ENCODE assay signal across 7 cellular contexts in genomic region chr9:233708-234107, GRCh38. TPM values are rescaled to one million over a fixed set of nuclear protein-coding genes. Genes with fewer than 3 reads are reported as not detected.
A peak's percentile ranks its signal among the peaks of the same experiment; 100 is the strongest.
DNase-seq lines count a peak whose midpoint lies in the region; ATAC-seq, FAIRE-seq and TF ChIP-seq lines count a peak whose summit lies in the region.
"Not testable (repeated sequence)": the region's sequence is repeated elsewhere in the genome, so short reads cannot be mapped to it uniquely, and the experiment has no call there.
"Had no signal": no experiment of that assay in that cellular context is flagged by ENCODE, and none has a peak within 500 bp of the region (broad histone marks: within the 10 kb centered on the region; RNA-seq: fewer than 3 reads in every experiment).

No MANE protein-coding gene starts in this region.

- H3K4me3 ChIP-seq in K562: not testable (repeated sequence)

- CTCF ChIA-PET in K562 (lab: Yijun Ruan, JAX; ENCODE audit: low intra/inter-chr PET ratio): not testable (repeated sequence)

- peaks cover 30 to 43% of the 10 kb centered on the region in 2 donors for H3K36me3 Mint-ChIP-seq in CD14-positive monocyte
- H3K36me3 Mint-ChIP-seq in activated CD4-positive, alpha-beta T cell treated with anti-CD3 and anti-CD28 coated beads, Interleukin-2, amount 10 ng/mL, durations not matched to agents 24 days and 14 days (ENCODE audit: low read depth): peaks cover 35% of the 10 kb centered on the region
- peaks cover 60% of the 10 kb centered on the region for H3K36me3 Mint-ChIP-seq in activated naive CD8-positive, alpha-beta T cell treated with anti-CD3 and anti-CD28 coated beads, Interleukin-2, amount 10 ng/mL, durations not matched to agents 7 days and 5 days

- BruUV-seq in K562 (replicated peaks; lab: Mats Ljungman, UMichigan): not testable (repeated sequence)

- not testable (repeated sequence) for TF ChIP-seq CTCF in CD14-positive monocyte (IDR thresholded peaks at IDR 0.05); K562 (IDR thresholded peaks at IDR 0.05 in 2 of 3, conservative IDR thresholded peaks at IDR 0.05 in 1 of 3; ENCODE audit: insufficient read depth in 2 of 3, low read depth in 1 of 3, low read length in 3 of 3)

- not testable (repeated sequence) for TF ChIP-seq POLR2A in K562 (conservative IDR thresholded peaks at IDR 0.05)

- DNase-seq in CD14-positive monocyte (ENCODE audit: low spot score); activated naive CD8-positive, alpha-beta T cell treated with anti-CD3 and anti-CD28 coated beads, Interleukin-2, amount 10 ng/mL, durations not matched to agents 7 days and 5 days; K562 (ENCODE audit: extremely low read depth in 1 of 4, low spot score in 3 of 4): not testable (repeated sequence)
- DNase-seq in activated CD4-positive, alpha-beta T cell treated with anti-CD3 and anti-CD28 coated beads, Interleukin-2, amount 10 ng/mL, durations not matched to agents 24 days and 14 days: peak; percentile 17

- not testable (repeated sequence) for H2AFZ ChIP-seq in K562 (ENCODE audit: low read depth, low read length)

- peaks cover 43% of the 10 kb centered on the region for H3K4me1 Mint-ChIP-seq in CD14-positive monocyte
- peaks cover 19% of the 10 kb centered on the region for H3K4me1 Mint-ChIP-seq in activated CD4-positive, alpha-beta T cell treated with anti-CD3 and anti-CD28 coated beads, Interleukin-2, amount 10 ng/mL, durations not matched to agents 24 days and 14 days
- H3K4me1 Mint-ChIP-seq in activated naive CD8-positive, alpha-beta T cell treated with anti-CD3 and anti-CD28 coated beads, Interleukin-2, amount 10 ng/mL, durations not matched to agents 7 days and 5 days: peaks cover 34% of the 10 kb centered on the region

- H3K36me3 ChIP-seq in K562 (ENCODE audit: control insufficient read depth, insufficient read depth, low read length): not testable (repeated sequence)

- not testable (repeated sequence) for H4K20me1 ChIP-seq in K562 (replicated peaks; ENCODE audit: control insufficient read depth, insufficient read depth, low read length)

- H3K9me3 ChIP-seq in K562 (replicated peaks; ENCODE audit: control insufficient read depth, insufficient read depth, low read depth, low read length): not testable (repeated sequence)

- peak overlapping the region in 4 of 7 donors; percentile 16 to 60 (median 40) for H3K27ac Mint-ChIP-seq in CD14-positive monocyte
- H3K27ac Mint-ChIP-seq in activated CD4-positive, alpha-beta T cell treated with anti-CD3 and anti-CD28 coated beads, Interleukin-2, amount 10 ng/mL, durations not matched to agents 24 days and 14 days: not testable (repeated sequence)
- peak overlapping the region; percentile 30 for H3K27ac Mint-ChIP-seq in activated naive CD8-positive, alpha-beta T cell treated with anti-CD3 and anti-CD28 coated beads, Interleukin-2, amount 10 ng/mL, durations not matched to agents 7 days and 5 days

- H3K27ac ChIP-seq in K562 (ENCODE audit: extremely low read depth, low read depth, low read length): not testable (repeated sequence)

- H3K9me3 Mint-ChIP-seq in CD14-positive monocyte: not testable (repeated sequence)
- H3K9me3 Mint-ChIP-seq in activated CD4-positive, alpha-beta T cell treated with anti-CD3 and anti-CD28 coated beads, Interleukin-2, amount 10 ng/mL, durations not matched to agents 24 days and 14 days: peaks cover 22% of the 10 kb centered on the region
- peaks cover 14% of the 10 kb centered on the region for H3K9me3 Mint-ChIP-seq in activated naive CD8-positive, alpha-beta T cell treated with anti-CD3 and anti-CD28 coated beads, Interleukin-2, amount 10 ng/mL, durations not matched to agents 7 days and 5 days

- not testable (repeated sequence) for ATAC-seq in activated naive CD8-positive, alpha-beta T cell treated with anti-CD3 and anti-CD28 coated beads, Interleukin-2, amount 10 ng/mL, durations not matched to agents 7 days and 5 days (ENCODE audit: low read depth); K562

- in situ Hi-C loops in K562 (cut with MboI): not testable (repeated sequence)

- H3K4me2 ChIP-seq in K562 (ENCODE audit: insufficient read depth, low read length): not testable (repeated sequence)

- FAIRE-seq in K562 (lab: Jason Lieb, UNC): not testable (repeated sequence)

- no CpG with 5 or more reads among the region's 1 CpG for WGBS in K562 (ENCODE audit: insufficient coverage, low coverage, missing lambda C conversion rate)

- not testable (repeated sequence) for H3K4me3 Mint-ChIP-seq in CD14-positive monocyte; activated CD4-positive, alpha-beta T cell treated with anti-CD3 and anti-CD28 coated beads, Interleukin-2, amount 10 ng/mL, durations not matched to agents 24 days and 14 days; activated naive CD8-positive, alpha-beta T cell treated with anti-CD3 and anti-CD28 coated beads, Interleukin-2, amount 10 ng/mL, durations not matched to agents 7 days and 5 days

- H3K9me1 ChIP-seq in K562 (ENCODE audit: control insufficient read depth, insufficient read depth, low read length): not testable (repeated sequence)

- not testable (repeated sequence) for H3K9ac ChIP-seq in K562 (ENCODE audit: insufficient read depth in 1 of 2, low read depth in 2 of 2, low read length in 2 of 2)

- peaks cover 2 to 21% of the 10 kb centered on the region in 2 experiments; a peak in 3 of 5 replicates for H3K4me1 ChIP-seq in K562 (replicated peaks in 1 of 2; ENCODE audit: control insufficient read depth in 2 of 2, insufficient read depth in 2 of 2, low read length in 2 of 2)

- TF ChIP-seq RAD21 in K562 (CRISPR knock-in tag; conservative IDR thresholded peaks at IDR 0.05 in 1 of 2, IDR thresholded peaks at IDR 0.05 in 1 of 2): not testable (repeated sequence)

- intact Hi-C loops in CD14-positive monocyte (cut with micrococcal nuclease); activated CD4-positive, alpha-beta T cell treated with anti-CD3 and anti-CD28 coated beads, Interleukin-2, amount 10 ng/mL, durations not matched to agents 24 days and 14 days (cut with micrococcal nuclease); K562 (cut with micrococcal nuclease): not testable (repeated sequence)

- POLR2A ChIA-PET in activated naive CD8-positive, alpha-beta T cell treated with anti-CD3 and anti-CD28 coated beads, Interleukin-2, amount 10 ng/mL, durations not matched to agents 7 days and 5 days (lab: Charles Lee): interaction anchor here (0.6 to 0.8 kb wide), 2 partner anchors 18 to 44 kb away, joined by 3 to 4 read pairs; no protein-coding TSS in a partner anchor
- POLR2A ChIA-PET in K562 (lab: Yijun Ruan, JAX): not testable (repeated sequence)

- H3K79me2 ChIP-seq in K562 (ENCODE audit: control insufficient read depth, insufficient read depth, low read length): peaks cover 10% of the 10 kb centered on the region

- not testable (repeated sequence) for H3K27me3 ChIP-seq in K562 (ENCODE audit: control insufficient read depth in 2 of 2, insufficient read depth in 2 of 2, low read length in 2 of 2)

- TF ChIP-seq EP300 in K562 (IDR thresholded peaks at IDR 0.05; ENCODE audit: low read length): not testable (repeated sequence)

- not testable (repeated sequence) for H3K27me3 Mint-ChIP-seq in CD14-positive monocyte (ENCODE audit: low read depth in 3 of 3); activated CD4-positive, alpha-beta T cell treated with anti-CD3 and anti-CD28 coated beads, Interleukin-2, amount 10 ng/mL, durations not matched to agents 24 days and 14 days; activated naive CD8-positive, alpha-beta T cell treated with anti-CD3 and anti-CD28 coated beads, Interleukin-2, amount 10 ng/mL, durations not matched to agents 7 days and 5 days

RNA-seq across cellular contexts. Expression of gene DOCK8, which starts 19.0 kb away (rescaled TPM):
- polyA plus RNA-seq in CD14-positive monocyte (10 to 100 TPM; 46.8 to 95.4 TPM), K562 (2011; rRNA removed) (15.3 and 34.5 TPM in 2 replicates), K562 (2014; fragmentation: Illumina TruSeq; extraction: Trizol) (30.9 and 32.8 TPM in 2 replicates), K562 (2014; fragmentation: Nextera tagmentation; extraction: Ambion mirVana) (10 to 100 TPM; 14.4 to 14.5 TPM), K562 (2014; rRNA removed) (19.6 and 23.4 TPM in 2 replicates)
- 121 TPM in 2 replicates for total RNA-seq in activated CD4-positive, alpha-beta T cell treated with anti-CD3 and anti-CD28 coated beads, Interleukin-2, amount 10 ng/mL, durations not matched to agents 24 days and 14 days
- total RNA-seq in activated naive CD8-positive, alpha-beta T cell treated with anti-CD3 and anti-CD28 coated beads, Interleukin-2, amount 10 ng/mL, durations not matched to agents 7 days and 5 days: 100 to 1,000 TPM; 318 to 319 TPM
- total RNA-seq in K562 (2011; cell fraction: chromatin; rRNA removed; ENCODE audit: low replicate concordance): 66.2 and 95.4 TPM in 2 replicates
- 34.0 and 43.2 TPM in 2 replicates for total RNA-seq in K562 (2011; cell fraction: nucleolus; rRNA removed)
- 56.7 and 77.1 TPM in 2 replicates for total RNA-seq in K562 (2011; cell fraction: nucleoplasm; rRNA removed)
- total RNA-seq in K562 (2014; rRNA removed) (25.1 and 33.4 TPM in 2 replicates), K562 (2014; rRNA removed; fragmentation: Illumina TruSeq; extraction: Trizol) (27.3 and 28.7 TPM in 2 replicates), K562 (2015; rRNA removed; fragmentation: Illumina TruSeq; extraction: Trizol) (32.4 and 34.3 TPM in 2 replicates), K562 (2021) (49.4 and 53.8 TPM in 2 replicates)
- 11.0 and 29.6 TPM in 2 replicates for polyA plus RNA-seq in K562 (2011; cell fraction: cytosol; rRNA removed)
- 25.1 and 49.4 TPM in 2 replicates for polyA plus RNA-seq in K562 (2011; cell fraction: nucleus; rRNA removed)
- polyA plus RNA-seq in K562 (2012): 26.9 and 57.9 TPM in 2 replicates
- 33.3 and 80.3 TPM in 2 replicates for polyA minus RNA-seq in K562 (2011; rRNA and poly(A)+ RNA removed)
- polyA minus RNA-seq in K562 (2011; cell fraction: cytosol; rRNA and poly(A)+ RNA removed): 19.0 and 43.3 TPM in 2 replicates
- 32.4 and 104 TPM in 2 replicates for polyA minus RNA-seq in K562 (2011; cell fraction: nucleus; rRNA and poly(A)+ RNA removed)
- total RNA-seq: A172, A673 had no signal
- polyA plus RNA-seq: AG04450 had no signal

RNA-seq across cellular contexts. Expression of gene ZNG1A, which starts 54.9 kb away (rescaled TPM):
- 10 to 100 TPM; 53.1 to 70.5 TPM for polyA plus RNA-seq in CD14-positive monocyte
- total RNA-seq in activated CD4-positive, alpha-beta T cell treated with anti-CD3 and anti-CD28 coated beads, Interleukin-2, amount 10 ng/mL, durations not matched to agents 24 days and 14 days: 29.6 and 30.3 TPM in 2 replicates
- 10 to 100 TPM; 26.4 to 27.5 TPM for total RNA-seq in activated naive CD8-positive, alpha-beta T cell treated with anti-CD3 and anti-CD28 coated beads, Interleukin-2, amount 10 ng/mL, durations not matched to agents 7 days and 5 days
- 30.2 and 116 TPM in 2 replicates for total RNA-seq in K562 (2011; cell fraction: chromatin; rRNA removed; ENCODE audit: low replicate concordance)
- 15.2 and 21.2 TPM in 2 replicates for total RNA-seq in K562 (2011; cell fraction: nucleolus; rRNA removed)
- total RNA-seq in K562 (2011; cell fraction: nucleoplasm; rRNA removed): 67.6 and 130 TPM in 2 replicates
- total RNA-seq in K562 (2014; rRNA removed): 17.6 and 20.7 TPM in 2 replicates
- 43.4 and 50.2 TPM in 2 replicates for total RNA-seq in K562 (2014; rRNA removed; fragmentation: Illumina TruSeq; extraction: Trizol)
- 35.4 and 39.7 TPM in 2 replicates for total RNA-seq in K562 (2015; rRNA removed; fragmentation: Illumina TruSeq; extraction: Trizol)
- total RNA-seq in K562 (2021): 29.0 and 30.1 TPM in 2 replicates
- polyA plus RNA-seq in K562 (2011; rRNA removed): 24.2 and 31.2 TPM in 2 replicates
- polyA plus RNA-seq in K562 (2011; cell fraction: cytosol; rRNA removed): 5.3 and 14.7 TPM in 2 replicates
- polyA plus RNA-seq in K562 (2011; cell fraction: nucleus; rRNA removed): 20.5 and 29.9 TPM in 2 replicates
- polyA plus RNA-seq in K562 (2012): 16.5 and 22.3 TPM in 2 replicates
- 37.1 and 41.7 TPM in 2 replicates for polyA plus RNA-seq in K562 (2014; fragmentation: Illumina TruSeq; extraction: Trizol)
- polyA plus RNA-seq in K562 (2014; fragmentation: Nextera tagmentation; extraction: Ambion mirVana): 10 to 100 TPM; 78.1 to 90.6 TPM
- polyA plus RNA-seq in K562 (2014; rRNA removed): 34.9 and 42.9 TPM in 2 replicates
- 32.6 and 38.3 TPM in 2 replicates for polyA minus RNA-seq in K562 (2011; rRNA and poly(A)+ RNA removed)
- polyA minus RNA-seq in K562 (2011; cell fraction: cytosol; rRNA and poly(A)+ RNA removed): 6.8 and 8.5 TPM in 2 replicates
- 36.5 and 54.1 TPM in 2 replicates for polyA minus RNA-seq in K562 (2011; cell fraction: nucleus; rRNA and poly(A)+ RNA removed)
